In the genomic region with DNA sequence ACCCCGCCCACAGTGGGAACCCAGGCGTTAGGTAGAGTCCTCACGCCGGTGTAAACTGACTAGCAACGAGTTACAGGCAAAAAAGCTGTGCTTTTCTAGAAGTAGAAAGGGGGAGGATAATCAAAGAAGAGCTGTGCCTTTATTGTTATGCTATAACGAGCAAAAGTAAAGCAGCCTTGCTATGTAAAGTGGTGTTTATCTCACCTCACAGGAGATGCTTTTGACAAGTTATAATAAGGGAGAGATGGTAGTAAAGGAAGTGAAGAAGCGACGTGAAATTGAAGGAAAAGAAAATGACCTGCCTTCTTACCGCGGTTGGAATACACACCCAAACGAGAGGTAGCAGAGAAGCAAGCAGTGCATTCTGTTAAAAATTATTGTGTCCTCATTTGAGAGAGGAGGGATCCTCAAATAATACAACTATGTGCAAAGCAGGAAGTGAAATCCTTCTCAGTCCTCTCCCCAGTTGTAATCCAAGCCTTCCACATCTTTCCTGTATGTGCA, we compare ENCODE assay signal across 1 cellular context.
TF ChIP-seq lines count a peak whose summit lies in the region.

No MANE protein-coding gene starts in this region.

TF ChIP-seq in H1, 55 proteins besides CTCF, POLR2A, EP300 and RAD21:
- TF ChIP-seq CHD1 (IDR thresholded peaks at IDR 0.05; ENCODE audit: low read depth, low read length) (no peak), ZNF274 (IDR thresholded peaks at IDR 0.05; ENCODE audit: borderline replicate concordance, extremely low read depth, low read length) (no peak), HDAC6 (IDR thresholded peaks at IDR 0.05; ENCODE audit: low read depth, low read length) (no peak), TAF7 (optimal IDR thresholded peaks at IDR 0.05; ENCODE audit: borderline replicate concordance, low read depth, low read length) (no peak), NRF1 (IDR thresholded peaks at IDR 0.05; ENCODE audit: low read depth, low read length) (no peak), TEAD4 (IDR thresholded peaks at IDR 0.05; ENCODE audit: low read depth, low read length) (no peak), CEBPB (IDR thresholded peaks at IDR 0.05; ENCODE audit: low read depth, low read length) (no peak), TBP (IDR thresholded peaks at IDR 0.05; ENCODE audit: low read depth, low read length) (no peak)
- TF ChIP-seq, protein P1, sequence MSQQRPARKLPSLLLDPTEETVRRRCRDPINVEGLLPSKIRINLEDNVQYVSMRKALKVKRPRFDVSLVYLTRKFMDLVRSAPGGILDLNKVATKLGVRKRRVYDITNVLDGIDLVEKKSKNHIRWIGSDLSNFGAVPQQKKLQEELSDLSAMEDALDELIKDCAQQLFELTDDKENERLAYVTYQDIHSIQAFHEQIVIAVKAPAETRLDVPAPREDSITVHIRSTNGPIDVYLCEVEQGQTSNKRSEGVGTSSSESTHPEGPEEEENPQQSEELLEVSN (IDR thresholded peaks at IDR 0.05), result no peak
